Comparison of ENCODE assay signal across 11 cellular contexts in genomic region chr1:206513312-206514111, GRCh38. TPM values are rescaled to one million over a fixed set of nuclear protein-coding genes. Genes with fewer than 3 reads are reported as not detected.
DNase-seq lines count a peak whose midpoint lies in the region; ATAC-seq, FAIRE-seq and TF ChIP-seq lines count a peak whose summit lies in the region.
"Had no signal": no experiment of that assay in that cellular context is flagged by ENCODE, and none has a peak within 500 bp of the region (broad histone marks: within the 10 kb centered on the region; RNA-seq: fewer than 3 reads in every experiment).

No MANE protein-coding gene starts in this region.

- in situ Hi-C loops in astrocyte of the spinal cord (cut with HindIII; ENCODE audit: low sequenced_read_pairs) (no loop called here), transverse colon (cut with MboI; ENCODE audit: low pct_ligation_motif_present in 1 of 4, low pct_unique_long_range_greater_than_20kb in 1 of 4, low sequenced_read_pairs in 3 of 4) (no loop called here)

- peak overlapping the region; percentile 94 for H3K27ac Mint-ChIP-seq in HFFc6
- H3K27ac Mint-ChIP-seq in activated T-helper 1 cell treated with anti-CD3 and anti-CD28 coated beads, Interleukin-12 subunit alpha, Interleukin-12 subunit beta, Interleukin-2, Interleukin-4 antibody, amounts not matched to agents 30 ng/mL and 10 ng/mL and 1 ng/mL, durations not matched to agents 14 hours and 24 hours and 36 hours, result no peak overlapping the region
- H3K27ac Mint-ChIP-seq: activated naive CD8-positive, alpha-beta T cell had no signal

- H3K27me3 Mint-ChIP-seq in HFFc6 (ENCODE audit: insufficient read depth), result peaks cover 5% of the 10 kb centered on the region; the same call in 1 of the 2 replicates
- peaks cover 10% of the 10 kb centered on the region for H3K27me3 Mint-ChIP-seq in activated T-helper 1 cell treated with anti-CD3 and anti-CD28 coated beads, Interleukin-12 subunit alpha, Interleukin-12 subunit beta, Interleukin-2, Interleukin-4 antibody, amounts not matched to agents 30 ng/mL and 10 ng/mL and 1 ng/mL, durations not matched to agents 14 hours and 24 hours and 36 hours (ENCODE audit: insufficient read depth)

- no peak for ATAC-seq in GM19351 (IDR thresholded peaks at IDR 0.05; ENCODE audit: unreplicated experiment)

- H3K9me3 Mint-ChIP-seq in HFFc6, result no peaks in the 10 kb centered on the region
- H3K9me3 Mint-ChIP-seq in activated T-helper 1 cell treated with anti-CD3 and anti-CD28 coated beads, Interleukin-12 subunit alpha, Interleukin-12 subunit beta, Interleukin-2, Interleukin-4 antibody, amounts not matched to agents 30 ng/mL and 10 ng/mL and 1 ng/mL, durations not matched to agents 14 hours and 24 hours and 36 hours, result no peaks in the 10 kb centered on the region

- no peak for TF ChIP-seq POLR2A in transverse colon (IDR thresholded peaks at IDR 0.05)

- peaks cover 0 to 8% of the 10 kb centered on the region in 2 donors for H3K4me1 ChIP-seq in kidney (ENCODE audit: control insufficient read depth in 1 of 2, insufficient read depth in 1 of 2, low read depth in 1 of 2, low read length in 2 of 2)
- peaks cover 0 to 11% (median 5%) of the 10 kb centered on the region in 4 donors for H3K4me1 ChIP-seq in transverse colon

- H3K36me3 ChIP-seq in kidney (ENCODE audit: control insufficient read depth in 1 of 2, insufficient read depth in 2 of 2, low read length in 2 of 2), result no peaks in the 10 kb centered on the region
- H3K36me3 ChIP-seq in transverse colon, result no peaks in the 10 kb centered on the region
- no peaks in the 10 kb centered on the region for H3K36me3 ChIP-seq in WERI-Rb-1

- no peak overlapping the region for H3K9ac ChIP-seq in kidney (ENCODE audit: low read length in 2 of 2)

- no peak for FAIRE-seq in kidney (lab: Jason Lieb, UNC)
- FAIRE-seq: TTC549 had no signal

- TF ChIP-seq EP300 in transverse colon (IDR thresholded peaks at IDR 0.05; ENCODE audit: low read depth), result no peak

- H3K4me3 Mint-ChIP-seq in HFFc6, result peak overlapping the region; percentile 68
- no peak overlapping the region for H3K4me3 Mint-ChIP-seq in activated T-helper 1 cell treated with anti-CD3 and anti-CD28 coated beads, Interleukin-12 subunit alpha, Interleukin-12 subunit beta, Interleukin-2, Interleukin-4 antibody, amounts not matched to agents 30 ng/mL and 10 ng/mL and 1 ng/mL, durations not matched to agents 14 hours and 24 hours and 36 hours
- H3K4me3 Mint-ChIP-seq: activated naive CD8-positive, alpha-beta T cell had no signal

- peak overlapping the region; percentile 16 to 40 for H3K27ac ChIP-seq in kidney (ENCODE audit: low read depth in 2 of 2, low read length in 2 of 2)
- H3K27ac ChIP-seq in transverse colon, result peak overlapping the region in 1 of 4 donors; percentile 33
- no peak overlapping the region for H3K27ac ChIP-seq in WERI-Rb-1

- no peaks in the 10 kb centered on the region for H3K36me3 Mint-ChIP-seq in HFFc6 (ENCODE audit: low read depth)
- H3K36me3 Mint-ChIP-seq in activated T-helper 1 cell treated with anti-CD3 and anti-CD28 coated beads, Interleukin-12 subunit alpha, Interleukin-12 subunit beta, Interleukin-2, Interleukin-4 antibody, amounts not matched to agents 30 ng/mL and 10 ng/mL and 1 ng/mL, durations not matched to agents 14 hours and 24 hours and 36 hours (ENCODE audit: low read depth), result peaks cover 9% of the 10 kb centered on the region
- H3K36me3 Mint-ChIP-seq: activated naive CD8-positive, alpha-beta T cell had no signal

- TF ChIP-seq CTCF in HFFc6 (IDR thresholded peaks at IDR 0.05) (no peak), astrocyte of the spinal cord (IDR thresholded peaks at IDR 0.05; ENCODE audit: low read depth, low read length) (no peak), kidney (IDR thresholded peaks at IDR 0.05; ENCODE audit: borderline replicate concordance, extremely low read depth, insufficient read depth) (no peak), transverse colon (IDR thresholded peaks at IDR 0.05) (no peak), WERI-Rb-1 (IDR thresholded peaks at IDR 0.05; ENCODE audit: low read depth, low read length) (no peak)

- H3K27me3 ChIP-seq in transverse colon (peaks cover 17% of the 10 kb centered on the region), WERI-Rb-1 (ENCODE audit: insufficient read depth, low read depth, severe bottlenecking) (no peaks in the 10 kb centered on the region)

- H3K4me3 ChIP-seq in astrocyte of the spinal cord (ENCODE audit: low read depth, low read length) (no peak overlapping the region), kidney (ENCODE audit: low read length in 2 of 2) (no peak overlapping the region), transverse colon (no peak overlapping the region), WERI-Rb-1 (ENCODE audit: low read depth, low read length) (no peak overlapping the region)

- H3K4me1 Mint-ChIP-seq in HFFc6 (ENCODE audit: low read depth), result peaks cover 53% of the 10 kb centered on the region
- peaks cover 23% of the 10 kb centered on the region for H3K4me1 Mint-ChIP-seq in activated T-helper 1 cell treated with anti-CD3 and anti-CD28 coated beads, Interleukin-12 subunit alpha, Interleukin-12 subunit beta, Interleukin-2, Interleukin-4 antibody, amounts not matched to agents 30 ng/mL and 10 ng/mL and 1 ng/mL, durations not matched to agents 14 hours and 24 hours and 36 hours (ENCODE audit: low read depth)

- intact Hi-C loops in kidney (cut with DNase I) (no loop called here), transverse colon (cut with DNase I; ENCODE audit: low total_unique reads) (no loop called here)
- intact Hi-C loops in activated T-helper 1 cell treated with anti-CD3 and anti-CD28 coated beads, Interleukin-12 subunit alpha, Interleukin-12 subunit beta, Interleukin-2, Interleukin-4 antibody, amounts not matched to agents 30 ng/mL and 10 ng/mL and 1 ng/mL, durations not matched to agents 14 hours and 24 hours and 36 hours (cut with micrococcal nuclease), result no loop called here

- no peaks in the 10 kb centered on the region for H3K9me3 ChIP-seq in kidney (ENCODE audit: control insufficient read depth in 1 of 2, low read length in 2 of 2)
- no peaks in the 10 kb centered on the region for H3K9me3 ChIP-seq in transverse colon
- no peaks in the 10 kb centered on the region for H3K9me3 ChIP-seq in WERI-Rb-1 (ENCODE audit: severe bottlenecking)

- peak; percentile 81 for DNase-seq in HFFc6
- peak; percentile 86 for DNase-seq in astrocyte of the spinal cord (ENCODE audit: low read depth, low spot score)
- peak; percentile 92 for DNase-seq in kidney
- peak; percentile 41 for DNase-seq in transverse colon
- DNase-seq in NCI-H748 (lab: John Stamatoyannopoulos, UW; ENCODE audit: unreplicated experiment), result no peak
- no peak for DNase-seq in activated T-helper 1 cell treated with anti-CD3 and anti-CD28 coated beads, Interleukin-12 subunit alpha, Interleukin-12 subunit beta, Interleukin-2, Interleukin-4 antibody, amounts not matched to agents 30 ng/mL and 10 ng/mL and 1 ng/mL, durations not matched to agents 14 hours and 24 hours and 36 hours (ENCODE audit: low spot score)
- DNase-seq in WERI-Rb-1, result no peak
- DNase-seq: NCI-H1436 treated with DMSO at 0.1 percent for 48 hours had no signal

- WGBS in transverse colon (ENCODE audit: low coverage in 1 of 2), 2 donors, result 44 to 75% methylated on average over 5 to 11 of the region's 11 CpGs

RNA-seq across cellular contexts. Expression of gene RASSF5, which starts 6.2 kb away (rescaled TPM):
- 1 to 10 TPM in 2 of 6 experiments, under 1 TPM in 4; 0.52 to 1.1 (median 0.82) TPM for total RNA-seq in HFFc6 (2021; fragmentation: NEBNext Ultra II Directional; extraction: Animal tissue kit (Norgen Biotek cat#: 25700))
- total RNA-seq in kidney, result 18.8 TPM
- 2.4 TPM for polyA plus RNA-seq in kidney (ENCODE audit: insufficient read depth, low read depth, low replicate concordance)
- total RNA-seq in transverse colon, result 10 to 100 TPM in 1 of 4 donors, 1 to 10 TPM in 3; 4.6 to 14.0 (median 7.8) TPM
- total RNA-seq in activated T-helper 1 cell treated with anti-CD3 and anti-CD28 coated beads, Interleukin-12 subunit alpha, Interleukin-12 subunit beta, Interleukin-2, Interleukin-4 antibody, amounts not matched to agents 30 ng/mL and 10 ng/mL and 1 ng/mL, durations not matched to agents 14 hours and 24 hours and 36 hours, result 220 and 221 TPM in 2 replicates

RNA-seq across cellular contexts. Expression of gene IKBKE, which starts 43.2 kb away (rescaled TPM):
- 10 to 100 TPM; 15.1 to 19.6 (median 17.1) TPM for total RNA-seq in HFFc6 (2021; fragmentation: NEBNext Ultra II Directional; extraction: Animal tissue kit (Norgen Biotek cat#: 25700))
- 14.5 TPM for total RNA-seq in kidney
- 3.4 TPM for polyA plus RNA-seq in kidney (ENCODE audit: insufficient read depth, low read depth, low replicate concordance)
- 10 to 100 TPM; 13.8 to 77.4 (median 17.8) TPM for total RNA-seq in transverse colon
- 59.8 and 64.9 TPM in 2 replicates for total RNA-seq in activated T-helper 1 cell treated with anti-CD3 and anti-CD28 coated beads, Interleukin-12 subunit alpha, Interleukin-12 subunit beta, Interleukin-2, Interleukin-4 antibody, amounts not matched to agents 30 ng/mL and 10 ng/mL and 1 ng/mL, durations not matched to agents 14 hours and 24 hours and 36 hours

Comparison
In these comparisons a context has a peak if more than half of its experiments do, and no peak if none do; other contexts are left out.
1. DNase-seq: peak in HFFc6 (single experiment), astrocyte of the spinal cord (single experiment), kidney (single experiment) and transverse colon (single experiment); none in NCI-H748 (single experiment), activated T-helper 1 cell treated with anti-CD3 and anti-CD28 coated beads, Interleukin-12 subunit alpha, Interleukin-12 subunit beta, Interleukin-2, Interleukin-4 antibody, amounts not matched to agents 30 ng/mL and 10 ng/mL and 1 ng/mL, durations not matched to agents 14 hours and 24 hours and 36 hours (single experiment) and WERI-Rb-1 (single experiment).
2. RNA of gene RASSF5, which starts 6.2 kb away (total RNA-seq): 220 to 221 TPM in activated T-helper 1 cell treated with anti-CD3 and anti-CD28 coated beads, Interleukin-12 subunit alpha, Interleukin-12 subunit beta, Interleukin-2, Interleukin-4 antibody, amounts not matched to agents 30 ng/mL and 10 ng/mL and 1 ng/mL, durations not matched to agents 14 hours and 24 hours and 36 hours; 18.8 TPM in kidney (single experiment), 4.6 to 14.0 TPM in transverse colon and 0.52 to 1.1 TPM in HFFc6; every median in the first group is over 10 times any median in the second.